23 cellular contexts compared by ENCODE assay signal in the genomic region with DNA sequence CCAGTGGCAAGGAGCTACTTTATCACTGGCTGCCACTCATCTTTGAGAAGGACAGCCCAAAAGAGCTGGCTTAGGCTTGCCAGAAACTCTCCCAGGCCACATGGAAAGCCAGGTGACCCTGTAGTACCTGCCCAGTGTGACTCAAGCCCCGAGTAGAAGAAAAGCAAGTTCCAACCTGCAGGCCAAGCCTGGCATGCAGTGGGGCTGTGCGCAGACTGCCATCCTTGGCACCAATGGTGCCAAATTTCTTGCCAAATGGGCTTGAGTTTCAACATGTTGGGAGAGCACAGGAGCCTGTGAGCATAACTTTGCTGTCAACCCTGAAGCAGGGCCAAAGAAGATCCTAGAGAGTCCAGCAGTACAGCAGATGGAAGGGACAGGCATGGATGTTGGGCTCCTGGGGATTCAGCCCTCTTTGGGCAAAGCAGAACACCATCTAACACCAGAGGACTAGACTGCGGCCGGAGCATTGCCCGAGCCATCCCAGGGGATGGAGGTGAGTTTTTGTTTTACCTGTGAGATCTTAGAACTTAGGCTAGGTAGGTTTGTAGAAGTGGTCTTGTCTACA. TPM values are rescaled to one million over a fixed set of nuclear protein-coding genes. Genes with fewer than 3 reads are reported as not detected.
A peak's percentile ranks its signal among the peaks of the same experiment; 100 is the strongest.
DNase-seq lines count a peak whose midpoint lies in the region; ATAC-seq and TF ChIP-seq lines count a peak whose summit lies in the region.
"Had no signal": no experiment of that assay in that cellular context is flagged by ENCODE, and none has a peak within 500 bp of the region (broad histone marks: within the 10 kb centered on the region; RNA-seq: fewer than 3 reads in every experiment).

No MANE protein-coding gene starts in this region.

- no peak overlapping the region for H3K18ac ChIP-seq in trophoblast cell (ENCODE audit: low read length)

- H3K4me3 ChIP-seq in right atrium auricular region (no peak overlapping the region), trophoblast cell (ENCODE audit: low read depth, low read length) (no peak overlapping the region)
- H3K4me3 ChIP-seq: heart left ventricle had no signal

- H3K9me3 ChIP-seq in right atrium auricular region, result no peaks in the 10 kb centered on the region
- peaks cover 3% of the 10 kb centered on the region for H3K9me3 ChIP-seq in trophoblast cell (ENCODE audit: insufficient read depth, low read depth, low read length)
- H3K9me3 ChIP-seq: BE2C, SK-N-SH had no signal

- no peak overlapping the region for H2AFZ ChIP-seq in trophoblast cell (ENCODE audit: insufficient read depth, low read length, poor library complexity)

- no peak overlapping the region for H2BK5ac ChIP-seq in trophoblast cell (ENCODE audit: low read depth, low read length, poor library complexity)

- no peak overlapping the region for H4K12ac ChIP-seq in trophoblast cell (ENCODE audit: low read depth, low read length)

- no peaks in the 10 kb centered on the region for H3K4me1 ChIP-seq in right atrium auricular region
- H3K4me1 ChIP-seq in trophoblast cell (ENCODE audit: control insufficient read depth in 1 of 2, insufficient read depth in 2 of 2, low read length in 2 of 2), result peaks cover 0 to 3% of the 10 kb centered on the region in 2 experiments
- H3K4me1 ChIP-seq: BE2C, heart left ventricle had no signal

- H3K79me2 ChIP-seq in trophoblast cell (ENCODE audit: control insufficient read depth, insufficient read depth, low read length, poor library complexity), result no peaks in the 10 kb centered on the region

- no peaks in the 10 kb centered on the region for H3K36me3 ChIP-seq in right atrium auricular region
- H3K36me3 ChIP-seq in trophoblast cell (ENCODE audit: control insufficient read depth in 1 of 2, insufficient read depth in 2 of 2, low read length in 2 of 2), result no peaks in the 10 kb centered on the region
- H3K36me3 ChIP-seq: BE2C, heart left ventricle had no signal

- H4K91ac ChIP-seq in trophoblast cell (ENCODE audit: low read depth, low read length), result no peak overlapping the region

- H3K27ac Mint-ChIP-seq in chondrocyte (ENCODE audit: unreplicated experiment), result peak overlapping the region; percentile 51
- no peak overlapping the region for H3K27ac Mint-ChIP-seq in osteocyte (ENCODE audit: unreplicated experiment)
- H3K27ac Mint-ChIP-seq: activated CD8-positive, alpha-beta T cell treated with anti-CD3 and anti-CD28 coated beads, Interleukin-2, amount 10 ng/mL, durations not matched to agents 7 days and 5 days; activated naive CD8-positive, alpha-beta T cell treated with anti-CD3 and anti-CD28 coated beads, Interleukin-2, amount 50 U/mL, for 24 hours; activated T-cell treated with anti-CD3 and anti-CD28 coated beads, Interleukin-2, amount 50 U/mL, for 24 hours; CD8-positive, alpha-beta memory T cell; HFFc6 had no signal

- no peak for TF ChIP-seq CTCF in right atrium auricular region (IDR thresholded peaks at IDR 0.05)
- no peak for TF ChIP-seq CTCF in chondrocyte (IDR thresholded peaks at IDR 0.05)
- TF ChIP-seq CTCF in osteocyte (IDR thresholded peaks at IDR 0.05), result no peak

- H3K27ac ChIP-seq in right atrium auricular region (no peak overlapping the region), trophoblast cell (ENCODE audit: low read depth, low read length) (no peak overlapping the region)
- H3K27ac ChIP-seq: heart left ventricle had no signal

- H3K4me1 Mint-ChIP-seq in chondrocyte (ENCODE audit: low read depth) (no peaks in the 10 kb centered on the region), osteocyte (ENCODE audit: unreplicated experiment) (no peaks in the 10 kb centered on the region)
- H3K4me1 Mint-ChIP-seq: activated naive CD8-positive, alpha-beta T cell treated with anti-CD3 and anti-CD28 coated beads, Interleukin-2, amount 50 U/mL, for 24 hours; CD8-positive, alpha-beta memory T cell; neural crest cell had no signal

- DNase-seq in right atrium auricular region (ENCODE audit: low spot score) (peak; percentile 34), left cardiac atrium (no peak), chondrocyte (ENCODE audit: low spot score) (no peak), osteocyte (ENCODE audit: extremely low spot score, unreplicated experiment) (peak; percentile 56), NCI-H2227 treated with DMSO at 0.1 percent for 48 hours (lab: John Stamatoyannopoulos, UW) (no peak), trophoblast cell (no peak), islet precursor cell (no peak)
- DNase-seq: ACHN; activated CD8-positive, alpha-beta T cell treated with anti-CD3 and anti-CD28 coated beads, Interleukin-2, amount 10 ng/mL, durations not matched to agents 7 days and 5 days; activated naive CD8-positive, alpha-beta T cell treated with anti-CD3 and anti-CD28 coated beads, Interleukin-2, amount 50 U/mL, for 24 hours; activated T-cell treated with anti-CD3 and anti-CD28 coated beads, Interleukin-2, amount 50 U/mL, for 24 hours; BE2C; CD8-positive, alpha-beta memory T cell; DMS153; GOT3; heart left ventricle; HFFc6; NCI-H1092; NCI-H1694 treated with DMSO at 0.1 percent for 48 hours; NCI-H69; SK-N-SH; stimulated activated naive CD8-positive, alpha-beta T cell treated with anti-CD3 and anti-CD28 coated beads, Interleukin-15, Interleukin-2, amounts not matched to agents 100 U/mL and 50 U/mL, for 24 hours had no signal

- no peak overlapping the region for H2BK120ac ChIP-seq in trophoblast cell (ENCODE audit: insufficient read depth, low read length, poor library complexity)

- H3K27me3 ChIP-seq in right atrium auricular region (no peaks in the 10 kb centered on the region), trophoblast cell (ENCODE audit: insufficient read depth, low read length) (no peaks in the 10 kb centered on the region)
- H3K27me3 ChIP-seq: BE2C, heart left ventricle had no signal

- WGBS in trophoblast cell (ENCODE audit: extremely low coverage, insufficient coverage, insufficient read length), result no CpG with 5 or more reads among the region's 5 CpGs

- H3K27me3 Mint-ChIP-seq in chondrocyte (ENCODE audit: low read depth) (peaks cover 16% of the 10 kb centered on the region), osteocyte (ENCODE audit: unreplicated experiment) (peaks cover 35% of the 10 kb centered on the region)

- H3K9me3 Mint-ChIP-seq in chondrocyte (ENCODE audit: low read depth) (no peaks in the 10 kb centered on the region), osteocyte (ENCODE audit: unreplicated experiment) (no peaks in the 10 kb centered on the region)
- H3K9me3 Mint-ChIP-seq: activated naive CD8-positive, alpha-beta T cell treated with anti-CD3 and anti-CD28 coated beads, Interleukin-2, amount 50 U/mL, for 24 hours; activated T-cell treated with anti-CD3 and anti-CD28 coated beads, Interleukin-2, amount 50 U/mL, for 24 hours; CD8-positive, alpha-beta memory T cell; HFFc6; neural crest cell had no signal

- H3K4me3 Mint-ChIP-seq in chondrocyte (ENCODE audit: unreplicated experiment), result no peak overlapping the region
- H3K4me3 Mint-ChIP-seq in osteocyte (ENCODE audit: unreplicated experiment), result no peak overlapping the region
- H3K4me3 Mint-ChIP-seq: activated CD8-positive, alpha-beta T cell treated with anti-CD3 and anti-CD28 coated beads, Interleukin-2, amount 10 ng/mL, durations not matched to agents 7 days and 5 days; activated naive CD8-positive, alpha-beta T cell treated with anti-CD3 and anti-CD28 coated beads, Interleukin-2, amount 50 U/mL, for 24 hours; activated T-cell treated with anti-CD3 and anti-CD28 coated beads, Interleukin-2, amount 50 U/mL, for 24 hours; CD8-positive, alpha-beta memory T cell; HFFc6; neural crest cell had no signal

- peaks cover 3% of the 10 kb centered on the region for H3K36me3 Mint-ChIP-seq in chondrocyte (ENCODE audit: low read depth)
- no peaks in the 10 kb centered on the region for H3K36me3 Mint-ChIP-seq in osteocyte (ENCODE audit: unreplicated experiment)
- H3K36me3 Mint-ChIP-seq: CD8-positive, alpha-beta memory T cell had no signal

- H4K8ac ChIP-seq in trophoblast cell (ENCODE audit: low read depth, low read length), result no peak overlapping the region

- no peak overlapping the region for H2AK5ac ChIP-seq in trophoblast cell (ENCODE audit: low read length)

- no peaks in the 10 kb centered on the region for H3K79me1 ChIP-seq in trophoblast cell (ENCODE audit: low read length)

- intact Hi-C loops in left cardiac atrium (cut with DNase I), result no loop called here

- no peak overlapping the region for H3K23ac ChIP-seq in trophoblast cell (ENCODE audit: low read length)

- H3K4ac ChIP-seq in trophoblast cell (ENCODE audit: low read depth, low read length), result no peak overlapping the region

- no peak for ATAC-seq in left cardiac atrium
- ATAC-seq: activated CD8-positive, alpha-beta T cell treated with anti-CD3 and anti-CD28 coated beads, Interleukin-2, amount 10 ng/mL, durations not matched to agents 7 days and 5 days; activated naive CD8-positive, alpha-beta T cell treated with anti-CD3 and anti-CD28 coated beads, Interleukin-2, amount 50 U/mL, for 24 hours; heart left ventricle; stimulated activated naive CD8-positive, alpha-beta T cell treated with anti-CD3 and anti-CD28 coated beads, Interleukin-15, Interleukin-2, amounts not matched to agents 100 U/mL and 50 U/mL, for 24 hours had no signal

- H3K4me2 ChIP-seq in trophoblast cell (ENCODE audit: low read length), result no peak overlapping the region
- H3K4me2 ChIP-seq: SK-N-SH had no signal

- no peak overlapping the region for H3K14ac ChIP-seq in trophoblast cell (ENCODE audit: low read length)

- H3K9ac ChIP-seq in trophoblast cell (ENCODE audit: low read length), result no peak overlapping the region
- H3K9ac ChIP-seq: SK-N-SH had no signal

- no peak overlapping the region for H2BK12ac ChIP-seq in trophoblast cell (ENCODE audit: low read length)

RNA-seq across cellular contexts. Expression of a gene that starts 27.3 kb away (rescaled TPM):
- total RNA-seq in right atrium auricular region (10 to 100 TPM; 33.9 to 39.9 TPM), left cardiac atrium (10 to 100 TPM; 20.3 to 34.6 TPM), chondrocyte (19.6 to 25.1 TPM (median 23.8 TPM) in 3 replicates), osteocyte (16.7 and 18.3 TPM in 2 replicates)
- 21.8 and 22.1 TPM in 2 replicates for polyA plus RNA-seq in trophoblast cell (2013)

Comparison
In these comparisons a context has a peak if more than half of its experiments do, and no peak if none do; other contexts are left out.
1. DNase-seq: peak in right atrium auricular region (single experiment) and osteocyte (single experiment); none in left cardiac atrium (single experiment), chondrocyte (single experiment), NCI-H2227 treated with DMSO at 0.1 percent for 48 hours (single experiment), trophoblast cell (0 of 2) and islet precursor cell (single experiment).